Comparison of ENCODE assay signal across 8 cellular contexts in genomic region chr1:185156854-185157598, GRCh38. TPM values are rescaled to one million over a fixed set of nuclear protein-coding genes. Genes with fewer than 3 reads are reported as not detected.
DNase-seq lines count a peak whose midpoint lies in the region; ATAC-seq and TF ChIP-seq lines count a peak whose summit lies in the region.

A gene with protein sequence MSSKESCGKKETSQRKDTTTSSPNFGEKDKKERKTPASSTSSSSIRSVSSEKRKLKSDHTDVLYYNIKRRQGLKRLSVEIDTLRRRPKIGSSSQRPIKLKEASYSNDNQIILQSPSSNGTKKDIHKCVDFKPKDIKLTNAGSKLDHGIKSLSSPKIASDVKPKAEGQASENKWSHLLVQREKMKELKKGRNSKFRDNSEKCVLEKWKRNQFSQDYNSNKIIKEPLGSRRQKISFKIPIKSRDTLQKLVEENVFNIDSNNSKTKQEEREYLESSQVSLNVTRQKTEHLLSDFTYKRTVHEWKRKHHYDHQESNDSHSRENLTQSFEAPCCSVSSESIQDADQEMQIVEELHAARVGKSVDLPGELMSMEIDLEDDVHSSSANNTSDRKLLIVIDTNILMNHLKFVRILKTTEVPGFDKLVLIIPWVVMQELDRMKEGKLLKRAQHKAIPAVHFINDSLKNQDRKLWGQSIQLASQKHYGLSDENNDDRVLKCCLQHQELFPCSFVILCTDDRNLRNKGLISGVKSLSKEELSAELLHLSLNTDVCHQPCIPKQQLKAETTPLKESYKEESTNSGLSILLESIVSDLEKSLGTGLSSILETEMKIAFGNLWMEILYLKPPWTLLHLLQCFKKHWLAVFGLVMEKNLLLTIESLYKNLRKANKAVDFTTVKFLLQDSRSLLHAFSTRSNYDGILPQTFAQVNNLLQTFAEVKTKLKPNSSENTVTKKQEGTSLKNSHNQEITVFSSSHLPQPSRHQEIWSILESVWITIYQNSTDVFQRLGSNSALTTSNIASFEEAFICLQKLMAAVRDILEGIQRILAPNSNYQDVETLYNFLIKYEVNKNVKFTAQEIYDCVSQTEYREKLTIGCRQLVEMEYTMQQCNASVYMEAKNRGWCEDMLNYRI (plus strand): TSS chr1:185157167. CDS start chr1:185160842, 3,675 bp downstream.
A gene with protein sequence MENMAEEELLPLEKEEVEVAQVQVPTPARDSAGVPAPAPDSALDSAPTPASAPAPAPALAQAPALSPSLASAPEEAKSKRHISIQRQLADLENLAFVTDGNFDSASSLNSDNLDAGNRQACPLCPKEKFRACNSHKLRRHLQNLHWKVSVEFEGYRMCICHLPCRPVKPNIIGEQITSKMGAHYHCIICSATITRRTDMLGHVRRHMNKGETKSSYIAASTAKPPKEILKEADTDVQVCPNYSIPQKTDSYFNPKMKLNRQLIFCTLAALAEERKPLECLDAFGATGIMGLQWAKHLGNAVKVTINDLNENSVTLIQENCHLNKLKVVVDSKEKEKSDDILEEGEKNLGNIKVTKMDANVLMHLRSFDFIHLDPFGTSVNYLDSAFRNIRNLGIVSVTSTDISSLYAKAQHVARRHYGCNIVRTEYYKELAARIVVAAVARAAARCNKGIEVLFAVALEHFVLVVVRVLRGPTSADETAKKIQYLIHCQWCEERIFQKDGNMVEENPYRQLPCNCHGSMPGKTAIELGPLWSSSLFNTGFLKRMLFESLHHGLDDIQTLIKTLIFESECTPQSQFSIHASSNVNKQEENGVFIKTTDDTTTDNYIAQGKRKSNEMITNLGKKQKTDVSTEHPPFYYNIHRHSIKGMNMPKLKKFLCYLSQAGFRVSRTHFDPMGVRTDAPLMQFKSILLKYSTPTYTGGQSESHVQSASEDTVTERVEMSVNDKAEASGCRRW (minus strand): TSS chr1:185156953. CDS start chr1:185156712, 241 bp downstream.

- peaks cover 47% of the 10 kb centered on the region for H3K4me1 Mint-ChIP-seq in activated T-cell treated with anti-CD3 and anti-CD28 coated beads, Interleukin-2, amount 50 U/mL, for 4 hours (ENCODE audit: low read depth)

- H3K36me3 Mint-ChIP-seq in activated T-cell treated with anti-CD3 and anti-CD28 coated beads, Interleukin-2, amount 50 U/mL, for 4 hours (ENCODE audit: insufficient read depth): peaks cover 4% of the 10 kb centered on the region

- no peaks in the 10 kb centered on the region for H3K9me3 Mint-ChIP-seq in activated T-cell treated with anti-CD3 and anti-CD28 coated beads, Interleukin-2, amount 50 U/mL, for 4 hours

- CTCF ChIA-PET in PC-3 (lab: Charles Lee): no interaction called here

- no peaks in the 10 kb centered on the region for H3K9me2 ChIP-seq in PC-3 (replicated peaks; ENCODE audit: low read length)

- peak within 1 kb of the TSS; percentile 96 for H3K4me3 ChIP-seq in PC-3 (ENCODE audit: low read length)
- peak within 1 kb of the TSS; percentile 86 to 91 for H3K4me3 ChIP-seq in esophagus (ENCODE audit: low read depth in 1 of 2, low read length in 2 of 2)
- peak within 1 kb of the TSS; percentile 80 for H3K4me3 ChIP-seq in mucosa of stomach (ENCODE audit: low read length)

- intact Hi-C loops in PC-3 (cut with micrococcal nuclease): loop anchor here (2.0 to 5.0 kb wide), 4 partner anchors 110 to 402 kb away; partner anchors contain the start of genes EDEM3 and RNF2

- peak; percentile 99 for DNase-seq in DMS114 treated with DMSO at 0.1 percent for 48 hours (lab: John Stamatoyannopoulos, UW; ENCODE audit: unreplicated experiment)
- DNase-seq in PC-3: peak; percentile 95
- peak; percentile 97 for DNase-seq in activated T-cell treated with anti-CD3 and anti-CD28 coated beads, Interleukin-2, amount 50 U/mL, for 4 hours
- DNase-seq in stimulated activated CD8-positive, alpha-beta memory T cell treated with anti-CD3 and anti-CD28 coated beads, Interleukin-7, amount 100 ng/mL, for 1 hour (ENCODE audit: low read depth in 2 of 2): peak; percentile 95 to 97

- no peaks in the 10 kb centered on the region for H4K20me1 ChIP-seq in PC-3 (ENCODE audit: low read length)

- peak within 1 kb of the TSS; percentile 98 for H3K4me3 Mint-ChIP-seq in activated T-cell treated with anti-CD3 and anti-CD28 coated beads, Interleukin-2, amount 50 U/mL, for 4 hours

- H3K27ac ChIP-seq in PC-3 (ENCODE audit: low read length) (peak within 1 kb of the TSS; percentile 67), esophagus (ENCODE audit: low read depth in 2 of 2, low read length in 1 of 2) (peak within 1 kb of the TSS; percentile 93 to 95)

- H3K27me3 ChIP-seq in PC-3 (ENCODE audit: low read length) (no peaks in the 10 kb centered on the region), esophagus (ENCODE audit: control insufficient read depth in 1 of 2, insufficient read depth in 2 of 2, low read length in 2 of 2) (no peaks in the 10 kb centered on the region), mucosa of stomach (ENCODE audit: control insufficient read depth, insufficient read depth, low read length) (no peaks in the 10 kb centered on the region)

- no TSS peak for BruUV-seq in PC-3 (replicated peaks; lab: Mats Ljungman, UMichigan)

- no peaks in the 10 kb centered on the region for H3F3A ChIP-seq in PC-3 (ENCODE audit: low read length, unreplicated experiment)

- POLR2A ChIA-PET in PC-3 (lab: Charles Lee; ENCODE audit: unreplicated experiment): no interaction called here

- TF ChIP-seq RAD21 in Ishikawa (IDR thresholded peaks at IDR 0.05; ENCODE audit: low read depth): no peak

- H3K27me3 Mint-ChIP-seq in activated T-cell treated with anti-CD3 and anti-CD28 coated beads, Interleukin-2, amount 50 U/mL, for 4 hours (ENCODE audit: low read depth): no peaks in the 10 kb centered on the region

- H3K9me3 ChIP-seq in PC-3 (ENCODE audit: low read length): no peaks in the 10 kb centered on the region
- no peaks in the 10 kb centered on the region for H3K9me3 ChIP-seq in esophagus (ENCODE audit: control insufficient read depth in 2 of 2, insufficient read depth in 1 of 2, low read depth in 1 of 2, low read length in 1 of 2)
- no peaks in the 10 kb centered on the region for H3K9me3 ChIP-seq in mucosa of stomach (ENCODE audit: control insufficient read depth, low read length)

- peak within 1 kb of the TSS; percentile 100 for H2AFZ ChIP-seq in PC-3 (ENCODE audit: low read length)

- peak within 1 kb of the TSS; percentile 90 for H3K9ac ChIP-seq in PC-3 (ENCODE audit: low read length)
- peak within 1 kb of the TSS; percentile 100 for H3K9ac ChIP-seq in mucosa of stomach (ENCODE audit: low read length)

- H3K4me2 ChIP-seq in PC-3 (ENCODE audit: low read length): peak within 1 kb of the TSS; percentile 100

- peaks cover 23% of the 10 kb centered on the region for H3K4me1 ChIP-seq in PC-3 (ENCODE audit: insufficient read depth, low read length)
- H3K4me1 ChIP-seq in esophagus (ENCODE audit: control insufficient read depth in 2 of 2, insufficient read depth in 2 of 2, low read length in 1 of 2): no peaks in the 10 kb centered on the region
- H3K4me1 ChIP-seq in mucosa of stomach (ENCODE audit: control insufficient read depth, insufficient read depth, low read length): peaks cover 20% of the 10 kb centered on the region

- 0 to 1% methylated on average over 60 to 63 of the region's 63 CpGs for WGBS in esophagus, 2 donors

- ATAC-seq in GM21576 (IDR thresholded peaks at IDR 0.05; ENCODE audit: unreplicated experiment): peak; percentile 93
- peak; percentile 91 for ATAC-seq in PC-3
- peak; percentile 93 to 94 for ATAC-seq in activated T-cell treated with anti-CD3 and anti-CD28 coated beads, Interleukin-2, amount 50 U/mL, for 4 hours

- TF ChIP-seq EP300 in Ishikawa (IDR thresholded peaks at IDR 0.05; ENCODE audit: borderline replicate concordance): no peak; the same call in 1 of the 2 replicates

- no peaks in the 10 kb centered on the region for H3K36me3 ChIP-seq in PC-3 (ENCODE audit: low read depth, low read length)
- peaks cover 0 to under 1% of the 10 kb centered on the region in 2 donors for H3K36me3 ChIP-seq in esophagus (ENCODE audit: control insufficient read depth in 2 of 2, insufficient read depth in 2 of 2, low read length in 1 of 2)
- H3K36me3 ChIP-seq in mucosa of stomach (ENCODE audit: control insufficient read depth, insufficient read depth, low read length): no peaks in the 10 kb centered on the region

- peaks cover 27% of the 10 kb centered on the region for H3K79me2 ChIP-seq in PC-3 (ENCODE audit: low read length)

- TF ChIP-seq CTCF in PC-3 (conservative IDR thresholded peaks at IDR 0.05; ENCODE audit: low read depth, low read length): no peak

TF ChIP-seq in Ishikawa, 13 proteins besides CTCF, POLR2A, EP300 and RAD21:
- TF ChIP-seq CREB1 (IDR thresholded peaks at IDR 0.05; ENCODE audit: low read depth) (no peak), ZBTB7A (IDR thresholded peaks at IDR 0.05; ENCODE audit: low read depth) (peak; percentile 80), YY1 (IDR thresholded peaks at IDR 0.05; ENCODE audit: low read depth) (peak; percentile 2), USF1 (IDR thresholded peaks at IDR 0.05) (peak; percentile 25; the same call in 1 of the 2 replicates)
- TF ChIP-seq, protein P1, sequence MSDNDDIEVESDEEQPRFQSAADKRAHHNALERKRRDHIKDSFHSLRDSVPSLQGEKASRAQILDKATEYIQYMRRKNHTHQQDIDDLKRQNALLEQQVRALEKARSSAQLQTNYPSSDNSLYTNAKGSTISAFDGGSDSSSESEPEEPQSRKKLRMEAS (IDR thresholded peaks at IDR 0.05): 0 out of 2 replicates have a peak, but pooled peaks have one; percentile 21

RNA-seq across cellular contexts. Expression of the first gene that starts in this region (rescaled TPM):
- total RNA-seq in PC-3 (2014; rRNA removed): 0.69 and 1.5 TPM in 2 replicates
- 1 to 10 TPM in 2 of 3 donors, under 1 TPM in 1; 0.66 to 1.7 (median 1.0) TPM for total RNA-seq in activated T-cell treated with anti-CD3 and anti-CD28 coated beads, Interleukin-2, amount 50 U/mL, for 4 hours
- under 1 TPM; 0.86 TPM for polyA plus RNA-seq in esophagus

RNA-seq across cellular contexts. Expression of the second gene that starts in this region (rescaled TPM):
- total RNA-seq in PC-3 (2014; rRNA removed): 6.9 and 11.3 TPM in 2 replicates
- total RNA-seq in activated T-cell treated with anti-CD3 and anti-CD28 coated beads, Interleukin-2, amount 50 U/mL, for 4 hours: 10 to 100 TPM; 13.7 to 16.8 (median 15.3) TPM
- 1 to 10 TPM; 3.8 to 4.9 TPM for polyA plus RNA-seq in esophagus

Comparison
In these comparisons a context has a peak if more than half of its experiments do, and no peak if none do; other contexts are left out.
1. Peak in every context shown above with its lines: DNase-seq, ATAC-seq, H3K4me3 ChIP-seq and H3K27ac ChIP-seq.